Comparison of ENCODE assay signal across 1 cellular context in the genomic region with DNA sequence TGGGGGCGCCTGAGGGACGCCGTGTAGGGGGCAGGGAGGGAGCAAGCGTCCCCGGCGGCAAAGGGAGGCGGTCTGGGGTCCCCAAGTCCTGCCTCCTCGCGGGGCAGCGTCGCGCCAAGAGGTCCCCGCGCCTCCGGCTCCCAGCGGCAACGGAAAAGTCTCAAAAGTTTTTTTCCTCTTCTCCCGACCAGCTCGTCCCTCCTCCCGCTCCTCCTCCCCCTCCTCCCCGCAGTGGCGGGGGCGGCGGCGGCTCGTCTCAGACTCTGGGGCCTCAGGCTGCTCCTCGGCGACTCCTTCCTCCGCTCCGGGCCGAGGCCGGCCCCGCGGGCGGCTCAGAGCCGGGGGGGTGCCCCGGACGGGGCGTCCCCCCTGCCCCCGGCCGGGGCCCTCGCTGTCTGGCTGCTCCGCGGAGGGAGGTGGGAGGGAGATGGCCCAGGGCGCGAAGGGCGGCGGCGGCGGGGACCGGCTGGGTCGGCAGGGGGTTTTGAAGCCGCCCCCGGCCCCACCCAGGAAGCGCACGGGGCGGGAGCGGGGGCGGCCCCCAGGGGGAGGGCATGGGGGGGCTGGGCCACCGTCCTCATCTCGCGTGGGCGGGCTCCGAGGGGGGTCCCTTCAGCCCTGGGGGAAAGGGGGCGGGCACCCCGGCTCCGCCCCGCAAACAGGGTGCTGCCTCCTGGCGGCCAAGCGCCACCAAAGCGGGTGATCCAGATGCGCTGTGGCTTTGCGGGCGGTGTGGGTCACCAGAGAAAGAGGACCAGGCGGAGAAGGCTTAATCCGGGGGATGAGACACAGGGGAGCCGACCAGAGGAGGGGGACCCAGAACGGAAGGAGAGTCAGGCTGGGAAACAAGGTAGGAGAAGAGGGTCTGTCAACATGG.
A peak's percentile ranks its signal among the peaks of the same experiment; 100 is the strongest.
TF ChIP-seq lines count a peak whose summit lies in the region.

TGFB1 (minus strand) TSS at position 457 of the 877 bp plus-strand sequence. CDS start 878 bp downstream, outside the sequence.

TF ChIP-seq in HepG2, 621 proteins besides CTCF, POLR2A, EP300 and RAD21 (continued from another document and continues in another):
- TF ChIP-seq ZNF276 (CRISPR knock-in tag; IDR thresholded peaks at IDR 0.05; ENCODE audit: low read depth) = 0 out of 2 replicates have a peak, but pooled peaks have one; percentile 2
- TF ChIP-seq KLF16 (CRISPR knock-in tag; IDR thresholded peaks at IDR 0.05) = peak in 1 of 2 experiments; percentile 55; a peak in 1 of 4 replicates
- TF ChIP-seq, protein P1, sequence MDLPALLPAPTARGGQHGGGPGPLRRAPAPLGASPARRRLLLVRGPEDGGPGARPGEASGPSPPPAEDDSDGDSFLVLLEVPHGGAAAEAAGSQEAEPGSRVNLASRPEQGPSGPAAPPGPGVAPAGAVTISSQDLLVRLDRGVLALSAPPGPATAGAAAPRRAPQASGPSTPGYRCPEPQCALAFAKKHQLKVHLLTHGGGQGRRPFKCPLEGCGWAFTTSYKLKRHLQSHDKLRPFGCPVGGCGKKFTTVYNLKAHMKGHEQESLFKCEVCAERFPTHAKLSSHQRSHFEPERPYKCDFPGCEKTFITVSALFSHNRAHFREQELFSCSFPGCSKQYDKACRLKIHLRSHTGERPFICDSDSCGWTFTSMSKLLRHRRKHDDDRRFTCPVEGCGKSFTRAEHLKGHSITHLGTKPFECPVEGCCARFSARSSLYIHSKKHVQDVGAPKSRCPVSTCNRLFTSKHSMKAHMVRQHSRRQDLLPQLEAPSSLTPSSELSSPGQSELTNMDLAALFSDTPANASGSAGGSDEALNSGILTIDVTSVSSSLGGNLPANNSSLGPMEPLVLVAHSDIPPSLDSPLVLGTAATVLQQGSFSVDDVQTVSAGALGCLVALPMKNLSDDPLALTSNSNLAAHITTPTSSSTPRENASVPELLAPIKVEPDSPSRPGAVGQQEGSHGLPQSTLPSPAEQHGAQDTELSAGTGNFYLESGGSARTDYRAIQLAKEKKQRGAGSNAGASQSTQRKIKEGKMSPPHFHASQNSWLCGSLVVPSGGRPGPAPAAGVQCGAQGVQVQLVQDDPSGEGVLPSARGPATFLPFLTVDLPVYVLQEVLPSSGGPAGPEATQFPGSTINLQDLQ (CRISPR knock-in tag; IDR thresholded peaks at IDR 0.05) = 0 out of 2 replicates have a peak, but pooled peaks have one; percentile 21
- TF ChIP-seq CHD2 (IDR thresholded peaks at IDR 0.05; ENCODE audit: low read depth, low read length) = peak; percentile 71; the same call in 1 of the 2 replicates
- 0 out of 2 replicates have a peak, but pooled peaks have one; percentile 10 for TF ChIP-seq ZNF879 (CRISPR knock-in tag; IDR thresholded peaks at IDR 0.05)
- TF ChIP-seq THAP7 (CRISPR knock-in tag; IDR thresholded peaks at IDR 0.05) = peak; percentile 74; the same call in 1 of the 2 replicates
- TF ChIP-seq, protein P2, sequence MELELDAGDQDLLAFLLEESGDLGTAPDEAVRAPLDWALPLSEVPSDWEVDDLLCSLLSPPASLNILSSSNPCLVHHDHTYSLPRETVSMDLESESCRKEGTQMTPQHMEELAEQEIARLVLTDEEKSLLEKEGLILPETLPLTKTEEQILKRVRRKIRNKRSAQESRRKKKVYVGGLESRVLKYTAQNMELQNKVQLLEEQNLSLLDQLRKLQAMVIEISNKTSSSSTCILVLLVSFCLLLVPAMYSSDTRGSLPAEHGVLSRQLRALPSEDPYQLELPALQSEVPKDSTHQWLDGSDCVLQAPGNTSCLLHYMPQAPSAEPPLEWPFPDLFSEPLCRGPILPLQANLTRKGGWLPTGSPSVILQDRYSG (CRISPR knock-in tag; IDR thresholded peaks at IDR 0.05) = no peak
- TF ChIP-seq MXD4 (CRISPR knock-in tag; IDR thresholded peaks at IDR 0.05) = 0 out of 2 replicates have a peak, but pooled peaks have one; percentile 6
- peak; percentile 13; the same call in 1 of the 2 replicates for TF ChIP-seq ELF3 (CRISPR knock-in tag; IDR thresholded peaks at IDR 0.05)
- TF ChIP-seq FOXA1 (IDR thresholded peaks at IDR 0.05) = no peak
- TF ChIP-seq FOXA1 (CRISPR knock-in tag; IDR thresholded peaks at IDR 0.05) = 0 out of 2 replicates have a peak, but pooled peaks have one; percentile 18
- peak; percentile 9; the same call in 1 of the 2 replicates for TF ChIP-seq ZNF792 (CRISPR knock-in tag; IDR thresholded peaks at IDR 0.05)
- no peak for TF ChIP-seq ZNF333 (CRISPR knock-in tag; IDR thresholded peaks at IDR 0.05; ENCODE audit: borderline replicate concordance)
- peak; percentile 12; the same call in 1 of the 2 replicates for TF ChIP-seq GATAD1 (CRISPR knock-in tag; IDR thresholded peaks at IDR 0.05)
- no peak for TF ChIP-seq ZNF224 (CRISPR knock-in tag; IDR thresholded peaks at IDR 0.05)
- TF ChIP-seq ZNF512 (CRISPR knock-in tag; IDR thresholded peaks at IDR 0.05) = 0 out of 2 replicates have a peak, but pooled peaks have one; percentile 13
- TF ChIP-seq ZNF850 (CRISPR knock-in tag; conservative IDR thresholded peaks at IDR 0.05) = 0 out of 2 replicates have a peak, but pooled peaks have one; percentile 45
- TF ChIP-seq ZNF777 (CRISPR knock-in tag; IDR thresholded peaks at IDR 0.05) = 0 out of 2 replicates have a peak, but pooled peaks have one; percentile 14
- TF ChIP-seq, protein P3, sequence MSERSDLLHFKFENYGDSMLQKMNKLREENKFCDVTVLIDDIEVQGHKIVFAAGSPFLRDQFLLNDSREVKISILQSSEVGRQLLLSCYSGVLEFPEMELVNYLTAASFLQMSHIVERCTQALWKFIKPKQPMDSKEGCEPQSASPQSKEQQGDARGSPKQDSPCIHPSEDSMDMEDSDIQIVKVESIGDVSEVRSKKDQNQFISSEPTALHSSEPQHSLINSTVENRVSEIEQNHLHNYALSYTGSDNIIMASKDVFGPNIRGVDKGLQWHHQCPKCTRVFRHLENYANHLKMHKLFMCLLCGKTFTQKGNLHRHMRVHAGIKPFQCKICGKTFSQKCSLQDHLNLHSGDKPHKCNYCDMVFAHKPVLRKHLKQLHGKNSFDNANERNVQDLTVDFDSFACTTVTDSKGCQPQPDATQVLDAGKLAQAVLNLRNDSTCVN (CRISPR knock-in tag; IDR thresholded peaks at IDR 0.05; ENCODE audit: borderline replicate concordance) = 0 out of 2 replicates have a peak, but pooled peaks have one; percentile 39
- TF ChIP-seq POLR2G (IDR thresholded peaks at IDR 0.05; ENCODE audit: low read depth, low read length) = peak; percentile 73
- no peak for TF ChIP-seq RNF2 (conservative IDR thresholded peaks at IDR 0.05; ENCODE audit: low read depth)
- no peak for TF ChIP-seq ZNF776 (CRISPR knock-in tag; IDR thresholded peaks at IDR 0.05)
- 0 out of 2 replicates have a peak, but pooled peaks have one; percentile 33 for TF ChIP-seq KAT7 (CRISPR knock-in tag; IDR thresholded peaks at IDR 0.05; ENCODE audit: borderline replicate concordance)
- TF ChIP-seq ZNF878 (CRISPR knock-in tag; IDR thresholded peaks at IDR 0.05) = peak; percentile 16; the same call in 1 of the 2 replicates
- peak; percentile 58; the same call in 1 of the 2 replicates for TF ChIP-seq SIN3A (IDR thresholded peaks at IDR 0.05; ENCODE audit: borderline replicate concordance, low read depth, low read length)
- peak; percentile 63 for TF ChIP-seq AGO1 (IDR thresholded peaks at IDR 0.05; ENCODE audit: low read depth, low read length, poor library complexity, severe bottlenecking)
- TF ChIP-seq ZNF615 (CRISPR knock-in tag; IDR thresholded peaks at IDR 0.05; ENCODE audit: borderline replicate concordance) = no peak
- TF ChIP-seq JUNB (CRISPR knock-in tag; IDR thresholded peaks at IDR 0.05; ENCODE audit: borderline replicate concordance) = no peak
- peak; percentile 43; the same call in 1 of the 2 replicates for TF ChIP-seq CSRNP1 (CRISPR knock-in tag; IDR thresholded peaks at IDR 0.05)
- no peak for TF ChIP-seq SP1 (IDR thresholded peaks at IDR 0.05)
- peak; percentile 94 for TF ChIP-seq SP1 (CRISPR knock-in tag; IDR thresholded peaks at IDR 0.05)
- TF ChIP-seq, protein P4, sequence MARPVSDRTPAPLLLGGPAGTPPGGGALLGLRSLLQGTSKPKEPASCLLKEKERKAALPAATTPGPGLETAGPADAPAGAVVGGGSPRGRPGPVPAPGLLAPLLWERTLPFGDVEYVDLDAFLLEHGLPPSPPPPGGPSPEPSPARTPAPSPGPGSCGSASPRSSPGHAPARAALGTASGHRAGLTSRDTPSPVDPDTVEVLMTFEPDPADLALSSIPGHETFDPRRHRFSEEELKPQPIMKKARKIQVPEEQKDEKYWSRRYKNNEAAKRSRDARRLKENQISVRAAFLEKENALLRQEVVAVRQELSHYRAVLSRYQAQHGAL (CRISPR knock-in tag; IDR thresholded peaks at IDR 0.05; ENCODE audit: not compliant biosample characterization) = no peak
- peak; percentile 60 for TF ChIP-seq TBX2 (CRISPR knock-in tag; IDR thresholded peaks at IDR 0.05; ENCODE audit: borderline replicate concordance)
- TF ChIP-seq MIXL1 (CRISPR knock-in tag; IDR thresholded peaks at IDR 0.05) = no peak
- TF ChIP-seq POLR2AphosphoS5 (IDR thresholded peaks at IDR 0.05; ENCODE audit: low read depth, low read length) = peak; percentile 44; the same call in 1 of the 2 replicates
- peak; percentile 72; the same call in 1 of the 2 replicates for TF ChIP-seq KDM2A (CRISPR knock-in tag; IDR thresholded peaks at IDR 0.05; ENCODE audit: borderline replicate concordance, low read depth)
- no peak for TF ChIP-seq MXD1 (CRISPR knock-in tag; IDR thresholded peaks at IDR 0.05)
- TF ChIP-seq CSRNP2 (CRISPR knock-in tag; conservative IDR thresholded peaks at IDR 0.05; ENCODE audit: low read depth) = peak; percentile 55; the same call in 1 of the 2 replicates
- no peak for TF ChIP-seq SMAD9 (CRISPR knock-in tag; IDR thresholded peaks at IDR 0.05)
- peak; percentile 46; the same call in 1 of the 2 replicates for TF ChIP-seq ERF (CRISPR knock-in tag; IDR thresholded peaks at IDR 0.05)
- TF ChIP-seq ZNF780A (CRISPR knock-in tag; IDR thresholded peaks at IDR 0.05) = 0 out of 2 replicates have a peak, but pooled peaks have one; percentile 44
- TF ChIP-seq SRSF1 (optimal IDR thresholded peaks at IDR 0.05; ENCODE audit: low read depth, low read length) = peak; percentile 79
- peak; percentile 80 for TF ChIP-seq RBFOX2 (IDR thresholded peaks at IDR 0.05; ENCODE audit: low read depth, low read length)
- TF ChIP-seq ZNF335 (CRISPR knock-in tag; IDR thresholded peaks at IDR 0.05) = 0 out of 2 replicates have a peak, but pooled peaks have one; percentile 65
